In genomic region chr2:138777996-138778395, GRCh38 we compare ENCODE assay signal across 15 cellular contexts. TPM values are rescaled to one million over a fixed set of nuclear protein-coding genes. Genes with fewer than 3 reads are reported as not detected.
DNase-seq lines count a peak whose midpoint lies in the region; ATAC-seq and TF ChIP-seq lines count a peak whose summit lies in the region.
"Had no signal": no experiment of that assay in that cellular context is flagged by ENCODE, and none has a peak within 500 bp of the region (broad histone marks: within the 10 kb centered on the region; RNA-seq: fewer than 3 reads in every experiment).

No MANE protein-coding gene starts in this region.

- no TSS peak for BruUV-seq in Caco-2 (replicated peaks; lab: Mats Ljungman, UMichigan)

- ATAC-seq in body of pancreas (peak; percentile 53), HG03280 (IDR thresholded peaks at IDR 0.05; ENCODE audit: unreplicated experiment) (no peak), GM18868 (IDR thresholded peaks at IDR 0.05; ENCODE audit: unreplicated experiment) (no peak), GM18870 (IDR thresholded peaks at IDR 0.05; ENCODE audit: unreplicated experiment) (no peak), HG03520 (IDR thresholded peaks at IDR 0.05; ENCODE audit: unreplicated experiment) (no peak)
- ATAC-seq: activated naive CD4-positive, alpha-beta T cell treated with anti-CD3 and anti-CD28 coated beads, Interleukin-2, amount 50 U/mL, for 72 hours had no signal

- H3K27me3 Mint-ChIP-seq in Caco-2 (ENCODE audit: insufficient read depth, unreplicated experiment), result no peaks in the 10 kb centered on the region

- WGBS in body of pancreas, 2 donors, result 7 to 26% methylated on average over 2 of the region's 2 CpGs

- H3K36me3 ChIP-seq in Caco-2 (ENCODE audit: control insufficient read depth, insufficient read depth, low read length), result no peaks in the 10 kb centered on the region
- H3K36me3 ChIP-seq in HUES6 (ENCODE audit: control insufficient read depth, insufficient read depth, low read length), result no peaks in the 10 kb centered on the region
- H3K36me3 ChIP-seq in body of pancreas (replicated peaks in 1 of 2; ENCODE audit: insufficient read depth in 1 of 2, low read depth in 2 of 2), result no peaks in the 10 kb centered on the region

- intact Hi-C loops in Caco-2 (cut with micrococcal nuclease; ENCODE audit: unreplicated experiment) (loop anchor here (1.0 to 2.0 kb wide), 2 partner anchors 53 to 283 kb away; no protein-coding TSS in a partner anchor), body of pancreas (cut with DNase I) (no loop called here)

- TF ChIP-seq CTCF in Caco-2 (IDR thresholded peaks at IDR 0.05; ENCODE audit: insufficient read depth in 1 of 2, low read depth in 1 of 2, low read length in 1 of 2, severe bottlenecking in 1 of 2, unreplicated experiment in 1 of 2) (peak in 1 of 2 experiments; percentile 7), body of pancreas (IDR thresholded peaks at IDR 0.05) (peak in 1 of 7 experiments; percentile 5)

- H3K4me1 Mint-ChIP-seq in Caco-2 (ENCODE audit: low read depth, unreplicated experiment), result peaks cover 15% of the 10 kb centered on the region
- H3K4me1 Mint-ChIP-seq: activated CD4-positive, alpha-beta memory T cell treated with anti-CD3 and anti-CD28 coated beads, Interleukin-2, amount 10 ng/mL, durations not matched to agents 7 days and 5 days; CD4-positive, CD25-positive, alpha-beta regulatory T cell had no signal

- H3K27me3 ChIP-seq in Caco-2 (replicated peaks; ENCODE audit: control insufficient read depth, insufficient read depth, low read length) (no peaks in the 10 kb centered on the region), HUES6 (ENCODE audit: control insufficient read depth, insufficient read depth, low read length) (peaks cover 49% of the 10 kb centered on the region), body of pancreas (peaks cover 0 to 15% of the 10 kb centered on the region in 2 donors)

- peaks cover 12% of the 10 kb centered on the region for H3K36me3 Mint-ChIP-seq in Caco-2 (ENCODE audit: insufficient read depth, unreplicated experiment)

- POLR2A ChIA-PET in Caco-2 (lab: Charles Lee), result no interaction called here

- DNase-seq in Caco-2, result peak; percentile 71 to 78
- DNase-seq in body of pancreas, result no peak
- DNase-seq in left kidney (ENCODE audit: low read depth, low spot score), result peak; percentile 71
- DNase-seq: activated CD4-positive, alpha-beta memory T cell treated with anti-CD3 and anti-CD28 coated beads, Interleukin-2, amount 10 ng/mL, durations not matched to agents 7 days and 5 days; CD4-positive, CD25-positive, alpha-beta regulatory T cell; nucleus accumbens; stimulated activated CD4-positive, alpha-beta T cell treated with anti-CD3 and anti-CD28 coated beads, Interleukin-2, amount 100 ng/mL, for 24 hours had no signal

- H3K4me1 ChIP-seq in Caco-2, result peaks cover 15% of the 10 kb centered on the region
- H3K4me1 ChIP-seq in HUES6 (ENCODE audit: control insufficient read depth, insufficient read depth, low read length), result peaks cover 16% of the 10 kb centered on the region
- peaks cover 16% of the 10 kb centered on the region for H3K4me1 ChIP-seq in body of pancreas

- H3K9ac ChIP-seq in HUES6 (ENCODE audit: low read length), result no peak overlapping the region
- H3K9ac ChIP-seq: KMS-11 had no signal

- CTCF ChIA-PET in Caco-2 (lab: Charles Lee), result interaction anchor here (0.7 to 1.8 kb wide), 3 partner anchors 9 to 868 kb away, joined by 3 to 5 read pairs (median 4); no protein-coding TSS in a partner anchor

- H3K27ac Mint-ChIP-seq in Caco-2 (ENCODE audit: unreplicated experiment), result peak overlapping the region; percentile 88
- H3K27ac Mint-ChIP-seq: activated CD4-positive, alpha-beta memory T cell treated with anti-CD3 and anti-CD28 coated beads, Interleukin-2, amount 10 ng/mL, durations not matched to agents 7 days and 5 days; activated naive CD4-positive, alpha-beta T cell treated with anti-CD3 and anti-CD28 coated beads, Interleukin-2, amount 50 U/mL, for 72 hours; CD4-positive, CD25-positive, alpha-beta regulatory T cell; stimulated activated naive CD8-positive, alpha-beta T cell treated with anti-CD3 and anti-CD28 coated beads, Interleukin-15, Interleukin-2, amounts not matched to agents 100 ng/mL and 50 ng/mL, for 24 hours had no signal

- no peak overlapping the region for H3K4me3 Mint-ChIP-seq in Caco-2 (ENCODE audit: unreplicated experiment)
- H3K4me3 Mint-ChIP-seq: activated CD4-positive, alpha-beta memory T cell treated with anti-CD3 and anti-CD28 coated beads, Interleukin-2, amount 10 ng/mL, durations not matched to agents 7 days and 5 days; CD4-positive, CD25-positive, alpha-beta regulatory T cell; stimulated activated naive CD8-positive, alpha-beta T cell treated with anti-CD3 and anti-CD28 coated beads, Interleukin-15, Interleukin-2, amounts not matched to agents 100 ng/mL and 50 ng/mL, for 24 hours had no signal

- H3K9me3 Mint-ChIP-seq in Caco-2 (ENCODE audit: unreplicated experiment), result peaks cover 25% of the 10 kb centered on the region
- H3K9me3 Mint-ChIP-seq: activated CD4-positive, alpha-beta memory T cell treated with anti-CD3 and anti-CD28 coated beads, Interleukin-2, amount 10 ng/mL, durations not matched to agents 7 days and 5 days; activated naive CD4-positive, alpha-beta T cell treated with anti-CD3 and anti-CD28 coated beads, Interleukin-2, amount 50 U/mL, for 72 hours; stimulated activated naive CD8-positive, alpha-beta T cell treated with anti-CD3 and anti-CD28 coated beads, Interleukin-15, Interleukin-2, amounts not matched to agents 100 ng/mL and 50 ng/mL, for 24 hours had no signal

- no peak overlapping the region for H3K27ac ChIP-seq in HUES6 (ENCODE audit: low read depth, low read length)
- H3K27ac ChIP-seq in body of pancreas, result no peak overlapping the region
- H3K27ac ChIP-seq: KMS-11 had no signal

- H3K9me3 ChIP-seq in Caco-2 (peaks cover 9% of the 10 kb centered on the region; the same call in 1 of the 2 replicates), HUES6 (ENCODE audit: control insufficient read depth, insufficient read depth, low read depth, low read length) (no peaks in the 10 kb centered on the region), body of pancreas (no peaks in the 10 kb centered on the region)

- H3K4me3 ChIP-seq in Caco-2 (ENCODE audit: low read depth, low read length) (no peak overlapping the region), HUES6 (ENCODE audit: low read depth, low read length) (peak overlapping the region; percentile 65), body of pancreas (no peak overlapping the region)

- TF ChIP-seq POLR2A in body of pancreas (IDR thresholded peaks at IDR 0.05), result no peak

RNA-seq across cellular contexts. Expression of gene NXPH2, which starts 2.2 kb away (rescaled TPM):
- total RNA-seq in Caco-2 (2022), result not detected in 2 replicates
- total RNA-seq in body of pancreas, result not detected
- total RNA-seq: activated CD4-positive, alpha-beta memory T cell treated with anti-CD3 and anti-CD28 coated beads, Interleukin-2, amount 10 ng/mL, durations not matched to agents 7 days and 5 days; activated naive CD4-positive, alpha-beta T cell treated with anti-CD3 and anti-CD28 coated beads, Interleukin-2, amount 50 U/mL, for 72 hours; CD4-positive, CD25-positive, alpha-beta regulatory T cell had no signal

Comparison
In these comparisons a context has a peak if more than half of its experiments do, and no peak if none do; other contexts are left out.
1. DNase-seq: peak in Caco-2 (2 of 2) and left kidney (single experiment); none in body of pancreas (0 of 4).